8 cellular contexts compared by ENCODE assay signal in the genomic region with DNA sequence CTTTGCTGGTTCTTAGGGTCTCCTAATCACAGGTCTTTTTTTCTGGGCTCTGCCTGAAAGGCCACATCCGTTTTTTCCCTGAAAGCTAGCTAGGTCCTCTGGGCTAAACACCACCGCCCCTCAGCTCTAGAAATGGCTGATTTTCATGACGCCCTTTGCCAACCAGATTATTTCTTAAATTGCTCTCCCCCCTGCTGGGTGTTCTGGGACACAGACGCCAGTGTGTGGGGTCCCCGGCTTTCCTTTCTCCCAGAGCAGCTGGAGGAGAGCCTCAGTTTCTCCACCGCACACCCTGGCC. TPM values are rescaled to one million over a fixed set of nuclear protein-coding genes. Genes with fewer than 3 reads are reported as not detected.
A peak's percentile ranks its signal among the peaks of the same experiment; 100 is the strongest.
DNase-seq lines count a peak whose midpoint lies in the region; ATAC-seq and TF ChIP-seq lines count a peak whose summit lies in the region.

No MANE protein-coding gene starts in this region.

- 0 out of 2 replicates have a peak, but pooled peaks have one; percentile 24 for TF ChIP-seq CTCF in AG10803 (conservative IDR thresholded peaks at IDR 0.05; ENCODE audit: low read length)
- no peak for TF ChIP-seq CTCF in LNCaP clone FGC (IDR thresholded peaks at IDR 0.05; ENCODE audit: control insufficient read depth, extremely low read depth, insufficient read depth)
- TF ChIP-seq CTCF in colonic mucosa (IDR thresholded peaks at IDR 0.05) = no peak
- TF ChIP-seq CTCF in mucosa of descending colon (IDR thresholded peaks at IDR 0.05) = no peak

- no peaks in the 10 kb centered on the region for H3K27me3 ChIP-seq in colonic mucosa

- H3K36me3 ChIP-seq in colonic mucosa = no peaks in the 10 kb centered on the region
- no peaks in the 10 kb centered on the region for H3K36me3 ChIP-seq in mucosa of descending colon (ENCODE audit: low read depth)

- no peak for ATAC-seq in mucosa of descending colon
- no peak for ATAC-seq in GM19023 (IDR thresholded peaks at IDR 0.05; ENCODE audit: unreplicated experiment)
- ATAC-seq in GM21360 (IDR thresholded peaks at IDR 0.05; ENCODE audit: unreplicated experiment) = no peak

- H3K4me3 ChIP-seq in AG10803 (ENCODE audit: low read length) (peak overlapping the region; percentile 57), LNCaP clone FGC (ENCODE audit: low read depth, low read length) (peak overlapping the region; percentile 42), colonic mucosa (peak overlapping the region; percentile 63), mucosa of descending colon (peak overlapping the region; percentile 20)

- H3K4me1 ChIP-seq in colonic mucosa (peaks cover 41% of the 10 kb centered on the region), mucosa of descending colon (ENCODE audit: low read depth) (peaks cover 71% of the 10 kb centered on the region)

- intact Hi-C loops in colonic mucosa (cut with DNase I) (no loop called here), mucosa of descending colon (cut with DNase I, micrococcal nuclease) (loop anchor here in 1 of 2 donors (5.0 kb wide), 1 partner anchor 59 kb away; no protein-coding TSS in a partner anchor)

- H3K27ac ChIP-seq in colonic mucosa = peak overlapping the region; percentile 92

- no peaks in the 10 kb centered on the region for H3K9me3 ChIP-seq in colonic mucosa
- H3K9me3 ChIP-seq in mucosa of descending colon = no peaks in the 10 kb centered on the region

- DNase-seq in AG10803 (ENCODE audit: low read depth) (peak; percentile 33), LNCaP clone FGC (ENCODE audit: low read depth) (no peak), colonic mucosa (peak; percentile 31), mucosa of descending colon (no peak), DMS153 treated with DMSO at 0.1 percent for 48 hours (lab: John Stamatoyannopoulos, UW; ENCODE audit: unreplicated experiment) (no peak), UCSD-AML1 (lab: John Stamatoyannopoulos, UW; ENCODE audit: unreplicated experiment) (no peak)

- H3K9ac ChIP-seq in colonic mucosa (ENCODE audit: low read depth in 2 of 2, low read length in 2 of 2) = peak overlapping the region; percentile 71 to 82

RNA-seq across cellular contexts. Expression of gene ATP23, which starts 45.3 kb away (rescaled TPM):
- total RNA-seq in colonic mucosa (10 to 100 TPM; 13.1 to 14.9 TPM), mucosa of descending colon (10 to 100 TPM; 13.7 to 19.0 (median 15.3) TPM)

RNA-seq across cellular contexts. Expression of gene CTDSP2, which starts 49.6 kb away (rescaled TPM):
- 100 to 1,000 TPM; 131 to 200 TPM for total RNA-seq in colonic mucosa
- 100 to 1,000 TPM; 220 to 339 (median 256) TPM for total RNA-seq in mucosa of descending colon

Comparison
In these comparisons a context has a peak if more than half of its experiments do, and no peak if none do; other contexts are left out.
1. DNase-seq: peak in AG10803 (single experiment) and colonic mucosa (single experiment); none in LNCaP clone FGC (single experiment), mucosa of descending colon (0 of 3), DMS153 treated with DMSO at 0.1 percent for 48 hours (single experiment) and UCSD-AML1 (single experiment).
2. Peak in every context shown above with its lines, with median percentiles within 50 percentile points of each other: H3K4me3 ChIP-seq.